In genomic region chr19:40512473-40513344, GRCh38 we compare ENCODE assay signal across 11 cellular contexts. TPM values are rescaled to one million over a fixed set of nuclear protein-coding genes. Genes with fewer than 3 reads are reported as not detected.
A peak's percentile ranks its signal among the peaks of the same experiment; 100 is the strongest.
DNase-seq lines count a peak whose midpoint lies in the region; ATAC-seq and TF ChIP-seq lines count a peak whose summit lies in the region.
"Had no signal": no experiment of that assay in that cellular context is flagged by ENCODE, and none has a peak within 500 bp of the region (broad histone marks: within the 10 kb centered on the region; RNA-seq: fewer than 3 reads in every experiment).

No MANE protein-coding gene starts in this region.

- WGBS in SK-N-SH (ENCODE audit: low lambda C conversion rate), result 74% methylated on average over 85 of the region's 105 CpGs
- 4 to 5% methylated on average over 101 to 105 of the region's 105 CpGs for WGBS in heart right ventricle, 2 donors

- TF ChIP-seq CTCF in SK-N-SH (IDR thresholded peaks at IDR 0.05), result no peak
- TF ChIP-seq CTCF in heart right ventricle (IDR thresholded peaks at IDR 0.05), result no peak

- no peaks in the 10 kb centered on the region for H3K36me3 ChIP-seq in SK-N-SH (replicated peaks in 1 of 2; ENCODE audit: control insufficient read depth in 1 of 2, insufficient read depth in 2 of 2, low read length in 1 of 2)
- H3K36me3 ChIP-seq in heart right ventricle, result no peaks in the 10 kb centered on the region

- no peaks in the 10 kb centered on the region for H3K9me2 ChIP-seq in SK-N-SH

- intact Hi-C loops in heart right ventricle (cut with DNase I) (no loop called here), sciatic nerve (cut with DNase I) (no loop called here)

- no peaks in the 10 kb centered on the region for H4K20me1 ChIP-seq in SK-N-SH (ENCODE audit: insufficient read depth)

- DNase-seq in NCI-H146 (lab: John Stamatoyannopoulos, UW), result peak; percentile 49
- no peak for DNase-seq in NCI-H146 treated with DMSO at 0.1 percent for 48 hours (lab: John Stamatoyannopoulos, UW; ENCODE audit: unreplicated experiment)
- DNase-seq in SK-N-SH, result peak; percentile 66
- DNase-seq in heart right ventricle, result no peak
- DNase-seq in sciatic nerve (ENCODE audit: low spot score), result no peak
- no peak for DNase-seq in NCI-H748 treated with DMSO at 0.1 percent for 48 hours (lab: John Stamatoyannopoulos, UW)
- DNase-seq: ACHN, natural killer cell, SIG-M5 had no signal

- H3K27ac ChIP-seq in SK-N-SH (ENCODE audit: low read depth in 2 of 2, low read length in 1 of 2), result no peak overlapping the region
- H3K27ac ChIP-seq in heart right ventricle, result no peak overlapping the region

- no peak for TF ChIP-seq EP300 in SK-N-SH (IDR thresholded peaks at IDR 0.05; ENCODE audit: borderline replicate concordance in 1 of 2, low read depth in 1 of 2, low read length in 1 of 2)

- H3K27me3 ChIP-seq in SK-N-SH (ENCODE audit: insufficient read depth) (no peaks in the 10 kb centered on the region; the same call in 1 of the 2 replicates), heart right ventricle (peaks cover 0 to 59% (median 29%) of the 10 kb centered on the region in 7 donors)

- POLR2A ChIA-PET in SK-N-SH (lab: Yijun Ruan, JAX), result no interaction called here

- H3K9me3 ChIP-seq in SK-N-SH (no peaks in the 10 kb centered on the region), heart right ventricle (no peaks in the 10 kb centered on the region)

- H3K79me2 ChIP-seq in SK-N-SH (ENCODE audit: insufficient read depth), result no peaks in the 10 kb centered on the region

- peak overlapping the region; percentile 41; the same call in 1 of the 2 replicates for H3K4me2 ChIP-seq in SK-N-SH

- H3F3A ChIP-seq in SK-N-SH (replicated peaks; ENCODE audit: insufficient read depth), result no peaks in the 10 kb centered on the region

- no peak overlapping the region for H3K9ac ChIP-seq in SK-N-SH

- no peak for TF ChIP-seq RAD21 in SK-N-SH (IDR thresholded peaks at IDR 0.05; ENCODE audit: low read length)

- H2AFZ ChIP-seq in SK-N-SH (ENCODE audit: low read depth), result no peak overlapping the region

- CTCF ChIA-PET in SK-N-SH (lab: Yijun Ruan, JAX), result interaction anchor here (0.6 to 2.1 kb wide), 6 partner anchors 9 to 122 kb away, joined by 3 to 9 read pairs (median 3); no protein-coding TSS in a partner anchor

- H3K4me3 ChIP-seq in SK-N-SH (ENCODE audit: low read depth in 2 of 2, low read length in 1 of 2) (no peak overlapping the region), heart right ventricle (peak overlapping the region in 2 of 10 donors; percentile 10 to 15)

- ATAC-seq in heart right ventricle (peak in 5 of 8 donors; percentile 29 to 74 (median 43)), sciatic nerve (peak; percentile 17), HG02870 (IDR thresholded peaks at IDR 0.05; ENCODE audit: unreplicated experiment) (no peak), HG03108 (IDR thresholded peaks at IDR 0.05; ENCODE audit: unreplicated experiment) (no peak)

- H3K4me1 ChIP-seq in SK-N-SH (ENCODE audit: control insufficient read depth in 1 of 2, insufficient read depth in 2 of 2, low read depth in 1 of 2, low read length in 1 of 2), result no peaks in the 10 kb centered on the region
- peaks cover 0 to 8% (median 3%) of the 10 kb centered on the region in 9 donors for H3K4me1 ChIP-seq in heart right ventricle

TF ChIP-seq in SK-N-SH, 30 proteins besides CTCF, POLR2A, EP300 and RAD21:
- no peak for TF ChIP-seq NRF1 (IDR thresholded peaks at IDR 0.05; ENCODE audit: low read depth, low read length)
- no peak for TF ChIP-seq FOSL2 (IDR thresholded peaks at IDR 0.05; ENCODE audit: borderline replicate concordance, low read depth)
- no peak for TF ChIP-seq MEF2A (IDR thresholded peaks at IDR 0.05; ENCODE audit: borderline replicate concordance, low read depth)
- no peak for TF ChIP-seq SMC3 (IDR thresholded peaks at IDR 0.05; ENCODE audit: low read depth, low read length)

RNA-seq across cellular contexts. Expression of gene SPTBN4, which starts 45.9 kb away (rescaled TPM):
- polyA plus RNA-seq in SK-N-SH (2012; rRNA removed), result 2.8 and 3.1 TPM in 2 replicates
- polyA plus RNA-seq in SK-N-SH (2012; cell fraction: cytosol; rRNA removed), result 1.6 and 3.1 TPM in 2 replicates
- 4.8 and 5.0 TPM in 2 replicates for polyA plus RNA-seq in SK-N-SH (2012; cell fraction: nucleus; rRNA removed)
- total RNA-seq in heart right ventricle, result 1 to 10 TPM; 3.0 to 6.6 (median 4.9) TPM
- polyA plus RNA-seq in heart right ventricle, result 10 to 100 TPM in 1 of 2 donors, 1 to 10 TPM in 1; 3.2 to 13.8 TPM
- 20.9 TPM for total RNA-seq in sciatic nerve

RNA-seq across cellular contexts. Expression of gene BLVRB, which starts 47.2 kb away (rescaled TPM):
- 69.7 and 85.9 TPM in 2 replicates for polyA plus RNA-seq in SK-N-SH (2012; rRNA removed)
- 31.1 and 52.7 TPM in 2 replicates for polyA plus RNA-seq in SK-N-SH (2012; cell fraction: cytosol; rRNA removed)
- polyA plus RNA-seq in SK-N-SH (2012; cell fraction: nucleus; rRNA removed), result 44.1 and 51.8 TPM in 2 replicates
- total RNA-seq in heart right ventricle, result 100 to 1,000 TPM in 3 of 10 donors, 10 to 100 TPM in 7; 70.9 to 144 (median 91.4) TPM
- 100 to 1,000 TPM in 1 of 2 donors, 10 to 100 TPM in 1; 95.8 to 213 TPM for polyA plus RNA-seq in heart right ventricle
- 83.8 TPM for total RNA-seq in sciatic nerve

Comparison
In these comparisons a context has a peak if more than half of its experiments do, and no peak if none do; other contexts are left out.
1. DNase-seq: peak in NCI-H146 (single experiment) and SK-N-SH (single experiment); none in NCI-H146 treated with DMSO at 0.1 percent for 48 hours (single experiment), heart right ventricle (0 of 2), sciatic nerve (single experiment) and NCI-H748 treated with DMSO at 0.1 percent for 48 hours (single experiment).
2. ATAC-seq: peak in heart right ventricle (5 of 8) and sciatic nerve (single experiment); none in HG02870 (single experiment) and HG03108 (single experiment).